8 cellular contexts compared by ENCODE assay signal in the genomic region with DNA sequence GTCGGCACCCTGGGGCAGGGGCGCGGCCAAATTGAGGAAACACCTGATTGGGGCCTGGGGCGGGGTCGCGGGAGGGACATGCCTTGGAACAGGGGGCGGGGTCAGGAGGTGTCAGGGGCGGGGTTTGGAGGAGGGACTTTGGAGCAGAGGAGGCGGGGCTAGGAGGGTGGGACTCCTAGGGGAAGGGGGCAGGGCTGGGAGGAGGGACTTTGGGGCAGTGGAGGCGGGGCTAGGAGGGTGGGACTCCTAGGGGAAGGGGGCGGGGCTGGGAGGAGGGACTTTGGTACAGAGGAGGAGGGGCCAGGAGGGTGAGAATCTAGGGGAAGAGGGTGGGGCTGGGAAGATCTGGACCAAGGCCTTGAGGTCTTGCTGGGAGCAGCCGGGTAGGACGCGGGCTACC. TPM values are rescaled to one million over a fixed set of nuclear protein-coding genes. Genes with fewer than 3 reads are reported as not detected.
DNase-seq lines count a peak whose midpoint lies in the region; ATAC-seq and TF ChIP-seq lines count a peak whose summit lies in the region.
"Had no signal": no experiment of that assay in that cellular context is flagged by ENCODE, and none has a peak within 500 bp of the region (broad histone marks: within the 10 kb centered on the region; RNA-seq: fewer than 3 reads in every experiment).

No MANE protein-coding gene starts in this region.

- no peak overlapping the region for H3K9ac ChIP-seq in skeletal muscle satellite cell (ENCODE audit: low read depth, low read length)

- intact Hi-C loops in PC-9 (cut with micrococcal nuclease; ENCODE audit: unreplicated experiment) (no loop called here), head of caudate nucleus (cut with DNase I) (no loop called here)

- TF ChIP-seq CTCF in GM20000 (IDR thresholded peaks at IDR 0.05; ENCODE audit: extremely low read depth, missing control alignments) (no peak), PC-9 (conservative IDR thresholded peaks at IDR 0.05) (no peak)

- DNase-seq in GM20000 (ENCODE audit: low spot score) (peak; percentile 74), PC-9 (peak; percentile 71 to 75), head of caudate nucleus (peak in 37 of 42 donors; percentile 13 to 74 (median 50)), HK-2 (ENCODE audit: unreplicated experiment) (no peak)
- DNase-seq in activated effector memory CD4-positive, alpha-beta T cell treated with anti-CD3 and anti-CD28 coated beads, Interleukin-2, amount 50 U/mL, for 16 hours = peak; percentile 83

- H4K20me1 ChIP-seq in PC-9 (ENCODE audit: insufficient read depth) = peaks cover 31% of the 10 kb centered on the region

- ATAC-seq in HG02571 (IDR thresholded peaks at IDR 0.05; ENCODE audit: unreplicated experiment) = no peak

- BruUV-seq in PC-9 (replicated peaks; lab: Mats Ljungman, UMichigan) = no TSS peak

- H3K4me3 ChIP-seq in PC-9 (no peak overlapping the region), skeletal muscle satellite cell (ENCODE audit: low read length) (no peak overlapping the region)

- CTCF ChIA-PET in PC-9 (lab: Charles Lee) = no interaction called here

- H3K9me2 ChIP-seq in PC-9 (ENCODE audit: insufficient read depth) = no peaks in the 10 kb centered on the region

- POLR2A ChIA-PET in PC-9 (lab: Charles Lee; ENCODE audit: unreplicated experiment) = interaction anchor here (0.7 kb wide), 1 partner anchor 72 kb away, joined by 16 read pairs; no protein-coding TSS in a partner anchor

- H3K4me1 ChIP-seq in PC-9 (replicated peaks; ENCODE audit: insufficient read depth) (peaks cover 7% of the 10 kb centered on the region; the same call in 1 of the 2 replicates), skeletal muscle satellite cell (ENCODE audit: control insufficient read depth, insufficient read depth, low read length) (peaks cover 12% of the 10 kb centered on the region)

- peaks cover 26% of the 10 kb centered on the region for H3K36me3 ChIP-seq in PC-9 (ENCODE audit: low read depth)
- no peaks in the 10 kb centered on the region for H3K36me3 ChIP-seq in skeletal muscle satellite cell (ENCODE audit: insufficient read depth, low read length)

- peaks cover 38% of the 10 kb centered on the region for H3F3A ChIP-seq in PC-9 (ENCODE audit: insufficient read depth, low read depth)

- H3K9me3 ChIP-seq in PC-9 (ENCODE audit: insufficient read depth, low read depth) (no peaks in the 10 kb centered on the region), skeletal muscle satellite cell (replicated peaks; ENCODE audit: low read length) (no peaks in the 10 kb centered on the region)

- H3K27me3 ChIP-seq in PC-9 (ENCODE audit: insufficient read depth, low read depth) = no peaks in the 10 kb centered on the region
- H3K27me3 ChIP-seq in skeletal muscle satellite cell (ENCODE audit: control insufficient read depth, insufficient read depth, low read length) = peaks cover 13% of the 10 kb centered on the region

- H3K79me2 ChIP-seq in PC-9 (ENCODE audit: low read depth) = peaks cover 14% of the 10 kb centered on the region

- no peak overlapping the region for H2AFZ ChIP-seq in PC-9

- H3K4me2 ChIP-seq in PC-9 = no peak overlapping the region
- peak overlapping the region; percentile 62 for H3K4me2 ChIP-seq in skeletal muscle satellite cell (ENCODE audit: low read length)

- H3K27ac ChIP-seq in PC-9 = no peak overlapping the region

RNA-seq across cellular contexts. Expression of a gene that starts 21.9 kb away (rescaled TPM):
- 3.2 and 3.8 TPM in 2 replicates for total RNA-seq in PC-9 (2021)
- total RNA-seq in skeletal muscle satellite cell (2012; rRNA removed) = 0.76 and 1.1 TPM in 2 replicates

RNA-seq across cellular contexts. Expression of a gene that starts 24.0 kb away (rescaled TPM):
- 220 and 261 TPM in 2 replicates for total RNA-seq in PC-9 (2021)
- total RNA-seq in skeletal muscle satellite cell (2012; rRNA removed) = 65.7 and 118 TPM in 2 replicates

RNA-seq across cellular contexts. Expression of a gene that starts 30.4 kb away (rescaled TPM):
- 35.5 and 44.2 TPM in 2 replicates for total RNA-seq in PC-9 (2021)
- total RNA-seq in skeletal muscle satellite cell (2012; rRNA removed) = 50.0 and 55.8 TPM in 2 replicates

RNA-seq across cellular contexts. Expression of a gene that starts 40.0 kb away (rescaled TPM):
- 5.4 and 8.3 TPM in 2 replicates for total RNA-seq in PC-9 (2021)
- total RNA-seq in skeletal muscle satellite cell (2012; rRNA removed) = 0.44 and 0.76 TPM in 2 replicates

RNA-seq across cellular contexts. Expression of a gene that starts 51.2 kb away (rescaled TPM):
- total RNA-seq in PC-9 (2021) = 1.3 and 2.1 TPM in 2 replicates
- not detected in 2 replicates for total RNA-seq in skeletal muscle satellite cell (2012; rRNA removed)
- total RNA-seq: skeletal muscle tissue had no signal
